Comparison of ENCODE assay signal across 1 cellular context in the genomic region with DNA sequence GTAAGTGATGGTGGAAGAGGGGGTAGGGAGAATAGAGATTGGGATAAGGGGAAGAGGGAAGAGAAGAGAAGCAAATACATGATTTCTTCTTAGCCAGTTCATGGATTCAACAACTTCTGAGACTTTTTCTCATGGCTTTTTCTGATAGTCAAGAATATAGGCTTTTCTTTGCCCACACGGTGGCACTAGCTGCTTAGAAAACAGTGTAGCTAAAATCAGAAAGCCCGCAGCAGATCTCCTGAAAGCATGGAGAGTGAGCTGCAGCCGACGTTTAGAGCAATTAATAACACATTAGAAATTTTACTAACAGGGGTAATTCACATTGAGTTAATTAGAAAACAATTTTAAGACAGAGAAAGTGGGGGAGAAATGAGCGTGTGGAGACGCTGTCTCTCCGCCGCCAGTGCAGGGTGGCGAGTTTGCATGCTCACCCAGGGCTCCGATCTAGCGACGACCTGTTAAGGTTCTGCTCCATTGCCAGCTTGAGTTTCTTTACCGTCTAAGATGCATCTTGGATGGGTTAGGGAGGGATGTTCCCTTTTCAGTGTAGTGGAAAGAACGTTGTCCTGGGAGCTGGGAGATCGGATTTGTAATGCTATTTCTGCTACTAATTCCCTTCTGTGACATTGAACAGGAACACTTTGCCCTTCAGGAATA.
TF ChIP-seq lines count a peak whose summit lies in the region.

No MANE protein-coding gene starts in this region.

TF ChIP-seq in K562, 482 proteins besides CTCF, POLR2A, EP300 and RAD21:
- TF ChIP-seq, protein P1, sequence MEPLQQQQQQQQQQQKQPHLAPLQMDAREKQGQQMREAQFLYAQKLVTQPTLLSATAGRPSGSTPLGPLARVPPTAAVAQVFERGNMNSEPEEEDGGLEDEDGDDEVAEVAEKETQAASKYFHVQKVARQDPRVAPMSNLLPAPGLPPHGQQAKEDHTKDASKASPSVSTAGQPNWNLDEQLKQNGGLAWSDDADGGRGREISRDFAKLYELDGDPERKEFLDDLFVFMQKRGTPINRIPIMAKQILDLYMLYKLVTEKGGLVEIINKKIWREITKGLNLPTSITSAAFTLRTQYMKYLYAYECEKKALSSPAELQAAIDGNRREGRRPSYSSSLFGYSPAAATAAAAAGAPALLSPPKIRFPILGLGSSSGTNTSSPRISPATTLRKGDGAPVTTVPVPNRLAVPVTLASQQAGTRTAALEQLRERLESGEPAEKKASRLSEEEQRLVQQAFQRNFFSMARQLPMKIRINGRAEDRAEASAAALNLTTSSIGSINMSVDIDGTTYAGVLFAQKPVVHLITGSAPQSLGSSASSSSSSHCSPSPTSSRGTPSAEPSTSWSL (CRISPR knock-in tag; IDR thresholded peaks at IDR 0.05; ENCODE audit: borderline replicate concordance): no peak
- TF ChIP-seq ZBTB9 (CRISPR knock-in tag; IDR thresholded peaks at IDR 0.05) (peak; percentile 17; the same call in 1 of the 2 replicates), NCOA2 (IDR thresholded peaks at IDR 0.05; ENCODE audit: partially characterized antibody in 2 of 2) (no peak), DEAF1 (CRISPR knock-in tag; IDR thresholded peaks at IDR 0.05) (peak; percentile 82), ETV5 (CRISPR knock-in tag; IDR thresholded peaks at IDR 0.05; ENCODE audit: low read depth) (no peak), SMC3 (conservative IDR thresholded peaks at IDR 0.05; ENCODE audit: insufficient read depth, low read depth, low read length) (peak; percentile 49), DIDO1 (tag; IDR thresholded peaks at IDR 0.05; ENCODE audit: low read depth) (peak; percentile 47; the same call in 1 of the 2 replicates)
TF ChIP-seq in K562: peak in this region for 4.
